8 cellular contexts compared by ENCODE assay signal in the genomic region with DNA sequence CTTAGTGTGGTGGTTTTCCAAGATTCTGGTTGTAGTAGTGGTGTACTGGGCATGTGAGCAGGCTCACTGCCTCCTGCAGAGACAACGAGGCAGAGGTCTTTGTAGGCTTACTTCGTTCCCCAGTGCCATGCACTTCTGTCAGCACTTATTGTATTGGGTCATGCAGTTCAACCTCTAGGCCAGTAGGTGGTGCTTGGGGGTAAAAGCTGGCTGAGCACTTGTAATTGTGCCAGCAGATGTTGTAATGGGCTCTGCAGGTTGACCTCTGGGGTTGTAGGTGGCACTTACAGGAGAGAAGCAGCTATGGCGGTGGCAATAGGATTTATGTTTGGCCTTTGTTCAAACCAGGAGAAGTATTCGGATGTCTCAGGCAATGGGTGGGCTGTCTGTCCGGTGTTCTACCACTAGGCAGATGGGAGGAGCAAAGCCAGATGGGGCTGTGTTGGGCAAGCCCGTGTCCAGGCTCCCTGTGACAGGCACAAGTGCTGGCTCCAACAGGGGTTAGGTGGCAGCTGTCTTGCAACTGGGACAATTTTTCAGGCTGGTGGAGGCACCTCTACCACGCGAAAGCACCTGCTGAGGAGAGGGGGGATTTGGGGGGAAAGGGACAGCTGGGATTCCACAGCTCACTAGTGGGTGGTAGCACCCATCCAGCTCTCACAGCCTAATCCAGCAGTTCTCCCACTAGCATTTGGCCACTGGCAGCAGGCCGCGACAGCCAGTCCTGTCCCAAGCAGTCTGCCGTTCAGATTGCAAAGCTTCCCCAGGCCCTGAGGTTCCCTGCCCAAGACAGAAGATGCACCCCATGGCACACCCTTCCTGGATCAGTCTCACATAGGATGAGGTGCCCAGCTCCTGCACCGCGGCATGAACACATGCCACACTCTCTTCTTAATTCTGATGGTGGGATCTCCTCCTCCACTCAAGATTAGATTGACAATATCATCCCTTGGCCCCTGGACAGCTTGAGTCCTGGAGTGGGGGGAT.
A peak's percentile ranks its signal among the peaks of the same experiment; 100 is the strongest.
DNase-seq lines count a peak whose midpoint lies in the region; ATAC-seq, FAIRE-seq and TF ChIP-seq lines count a peak whose summit lies in the region.

No MANE protein-coding gene starts in this region.

- dilution Hi-C loops in keratinocyte (cut with MboI; ENCODE audit: extremely low pct_ligation_motif_present, low sequenced_read_pairs), result no loop called here

- in situ Hi-C loops in ACHN (cut with HindIII; ENCODE audit: low pct_ligation_motif_present, low pct_unique_long_range_greater_than_20kb, low sequenced_read_pairs) (no loop called here), brain microvascular endothelial cell (cut with HindIII; ENCODE audit: low pct_ligation_motif_present, low sequenced_read_pairs) (no loop called here)

- TF ChIP-seq CTCF in NB4 (IDR thresholded peaks at IDR 0.05; ENCODE audit: low read depth, low read length), result peak; percentile 84
- peak; percentile 78 for TF ChIP-seq CTCF in brain microvascular endothelial cell (IDR thresholded peaks at IDR 0.05; ENCODE audit: low read depth, low read length, missing control alignments)
- peak; percentile 89 to 94 (median 91) for TF ChIP-seq CTCF in keratinocyte (optimal IDR thresholded peaks at IDR 0.05 in 1 of 3, IDR thresholded peaks at IDR 0.05 in 1 of 3, conservative IDR thresholded peaks at IDR 0.05 in 1 of 3; ENCODE audit: extremely low read depth in 1 of 3, insufficient read depth in 2 of 3, low read length in 3 of 3)

- ATAC-seq in GM18505 (IDR thresholded peaks at IDR 0.05; ENCODE audit: unreplicated experiment), result peak; percentile 98
- ATAC-seq in HG02798 (IDR thresholded peaks at IDR 0.05; ENCODE audit: poor library complexity, unreplicated experiment), result peak; percentile 100

- H4K20me1 ChIP-seq in keratinocyte (ENCODE audit: control insufficient read depth, extremely low read depth, insufficient read depth, low read length), result no peaks in the 10 kb centered on the region

- H3K36me3 ChIP-seq in brain microvascular endothelial cell (replicated peaks) (no peaks in the 10 kb centered on the region), keratinocyte (ENCODE audit: control insufficient read depth in 2 of 2, extremely low read depth in 1 of 2, insufficient read depth in 2 of 2, low read length in 2 of 2) (no peaks in the 10 kb centered on the region)

- no peaks in the 10 kb centered on the region for H3K9me1 ChIP-seq in keratinocyte (ENCODE audit: control insufficient read depth, extremely low read depth, insufficient read depth, low read length)

- H3K4me1 ChIP-seq in keratinocyte (ENCODE audit: control insufficient read depth, extremely low read depth, insufficient read depth, low read length), result no peaks in the 10 kb centered on the region

- DNase-seq in ACHN (peak; percentile 63), NB4 (ENCODE audit: low read depth) (peak; percentile 67), SKM-1 (lab: John Stamatoyannopoulos, UW; ENCODE audit: unreplicated experiment) (peak; percentile 59), brain microvascular endothelial cell (peak; percentile 39), keratinocyte (ENCODE audit: low read depth, low spot score) (peak; percentile 25)
- DNase-seq in stimulated activated CD4-positive, alpha-beta T cell treated with anti-CD3 and anti-CD28 coated beads, Interleukin-4, amount 100 ng/mL, for 4 hours, result peak; percentile 13 to 19

- H3K27me3 ChIP-seq in brain microvascular endothelial cell (replicated peaks) (no peaks in the 10 kb centered on the region), keratinocyte (ENCODE audit: control insufficient read depth, extremely low read depth, insufficient read depth, low read length) (no peaks in the 10 kb centered on the region)

- no peaks in the 10 kb centered on the region for H3K79me2 ChIP-seq in keratinocyte (ENCODE audit: control insufficient read depth, insufficient read depth, low read length)

- peak; percentile 83 for FAIRE-seq in keratinocyte (lab: Jason Lieb, UNC)

- no peak overlapping the region for H3K9ac ChIP-seq in keratinocyte (ENCODE audit: control insufficient read depth, extremely low read depth, insufficient read depth, low read length)

- H2AFZ ChIP-seq in keratinocyte (ENCODE audit: control insufficient read depth, low read length), result no peak overlapping the region

- no peak overlapping the region for H3K4me2 ChIP-seq in keratinocyte (ENCODE audit: control insufficient read depth, extremely low read depth, insufficient read depth, low read depth, low read length)

- H3K9me3 ChIP-seq in keratinocyte (ENCODE audit: control insufficient read depth, low read depth, low read length), result no peaks in the 10 kb centered on the region

- H3K4me3 ChIP-seq in NB4 (ENCODE audit: low read depth, low read length) (no peak overlapping the region), brain microvascular endothelial cell (ENCODE audit: low read depth, low read length) (no peak overlapping the region), keratinocyte (ENCODE audit: control insufficient read depth in 2 of 3, extremely low read depth in 1 of 3, insufficient read depth in 2 of 3, low read depth in 1 of 3, low read length in 3 of 3) (no peak overlapping the region)

- TF ChIP-seq POLR2A in GM18505 (IDR thresholded peaks at IDR 0.05; ENCODE audit: borderline replicate concordance, extremely low read depth, insufficient read depth, insufficient read length) (no peak), NB4 (IDR thresholded peaks at IDR 0.05; ENCODE audit: extremely low read depth, insufficient read length) (no peak)

- H3K27ac ChIP-seq in brain microvascular endothelial cell (no peak overlapping the region), keratinocyte (ENCODE audit: control insufficient read depth, insufficient read depth, low read length) (no peak overlapping the region)

Comparison
In these comparisons a context has a peak if more than half of its experiments do, and no peak if none do; other contexts are left out.
1. DNase-seq: peak in every context shown above with its lines; median percentile 67 in NB4; 63 in ACHN; 59 in SKM-1; 39 in brain microvascular endothelial cell; 25 in keratinocyte; 16 in stimulated activated CD4-positive, alpha-beta T cell treated with anti-CD3 and anti-CD28 coated beads, Interleukin-4, amount 100 ng/mL, for 4 hours.